ENCODE assay signal across 1 cellular context in the genomic region with DNA sequence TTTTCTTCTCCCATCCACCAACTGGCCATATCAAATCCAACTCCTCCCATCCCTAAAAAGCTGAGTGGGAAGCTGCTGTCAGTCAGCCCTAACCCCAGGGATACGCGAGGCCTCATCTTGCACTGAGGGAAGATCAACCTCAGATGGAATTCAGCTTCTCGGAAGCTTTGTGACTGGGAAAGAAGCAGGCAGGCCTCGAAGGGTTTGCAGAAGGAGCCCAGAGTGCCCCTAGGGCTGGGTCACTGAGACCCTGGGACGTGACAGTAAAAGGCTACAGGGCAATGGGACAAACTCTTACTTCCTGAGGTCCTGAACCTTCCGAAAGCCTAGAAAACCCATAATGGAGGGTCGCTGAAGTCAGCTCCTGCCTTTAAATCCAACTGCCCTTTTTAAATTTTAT.
TF ChIP-seq lines count a peak whose summit lies in the region.

No MANE protein-coding gene starts in this region.

TF ChIP-seq in SK-N-SH, 30 proteins besides CTCF, POLR2A, EP300 and RAD21 (continued from another document):
- TF ChIP-seq, protein P1, sequence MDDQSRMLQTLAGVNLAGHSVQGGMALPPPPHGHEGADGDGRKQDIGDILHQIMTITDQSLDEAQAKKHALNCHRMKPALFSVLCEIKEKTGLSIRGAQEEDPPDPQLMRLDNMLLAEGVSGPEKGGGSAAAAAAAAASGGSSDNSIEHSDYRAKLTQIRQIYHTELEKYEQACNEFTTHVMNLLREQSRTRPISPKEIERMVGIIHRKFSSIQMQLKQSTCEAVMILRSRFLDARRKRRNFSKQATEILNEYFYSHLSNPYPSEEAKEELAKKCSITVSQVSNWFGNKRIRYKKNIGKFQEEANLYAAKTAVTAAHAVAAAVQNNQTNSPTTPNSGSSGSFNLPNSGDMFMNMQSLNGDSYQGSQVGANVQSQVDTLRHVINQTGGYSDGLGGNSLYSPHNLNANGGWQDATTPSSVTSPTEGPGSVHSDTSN (IDR thresholded peaks at IDR 0.05) = no peak
- TF ChIP-seq, protein P2, sequence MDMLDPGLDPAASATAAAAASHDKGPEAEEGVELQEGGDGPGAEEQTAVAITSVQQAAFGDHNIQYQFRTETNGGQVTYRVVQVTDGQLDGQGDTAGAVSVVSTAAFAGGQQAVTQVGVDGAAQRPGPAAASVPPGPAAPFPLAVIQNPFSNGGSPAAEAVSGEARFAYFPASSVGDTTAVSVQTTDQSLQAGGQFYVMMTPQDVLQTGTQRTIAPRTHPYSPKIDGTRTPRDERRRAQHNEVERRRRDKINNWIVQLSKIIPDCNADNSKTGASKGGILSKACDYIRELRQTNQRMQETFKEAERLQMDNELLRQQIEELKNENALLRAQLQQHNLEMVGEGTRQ (IDR thresholded peaks at IDR 0.05; ENCODE audit: borderline replicate concordance, low read depth, low read length) = no peak
- no peak for TF ChIP-seq ELF1 (IDR thresholded peaks at IDR 0.05)
TF ChIP-seq in SK-N-SH: peak in this region for 0.
